8 cellular contexts compared by ENCODE assay signal in genomic region chr1:19485362-19486187, GRCh38. TPM values are rescaled to one million over a fixed set of nuclear protein-coding genes. Genes with fewer than 3 reads are reported as not detected.
DNase-seq lines count a peak whose midpoint lies in the region; ATAC-seq lines count a peak whose summit lies in the region.

TSS of gene CAPZB (minus strand) at chr1:19485539. CDS start at chr1:19485438, 101 bp downstream.

- CTCF ChIA-PET in naive thymus-derived CD4-positive, alpha-beta T cell (lab: Charles Lee): interaction anchor here (1.1 to 2.7 kb wide), 4 partner anchors 17 to 95 kb away, joined by 3 to 11 read pairs (median 6); no protein-coding TSS in a partner anchor

- no peaks in the 10 kb centered on the region for H3K9me3 ChIP-seq in naive thymus-derived CD4-positive, alpha-beta T cell (ENCODE audit: control insufficient read depth in 2 of 3, low read length in 3 of 3)

- peaks cover 59 to 71% (median 67%) of the 10 kb centered on the region in 7 donors for H3K4me1 Mint-ChIP-seq in naive thymus-derived CD4-positive, alpha-beta T cell
- H3K4me1 Mint-ChIP-seq in stimulated activated memory B cell treated with anti-CD40 and anti-IgM and Interleukin-4, amounts not matched to agents 10 μg/mL and 1 μg/mL and 100 μg/mL, for 72 hours: peaks cover 66% of the 10 kb centered on the region

- peaks cover 0 to 22% (median 11%) of the 10 kb centered on the region in 5 donors for H3K36me3 Mint-ChIP-seq in naive thymus-derived CD4-positive, alpha-beta T cell
- H3K36me3 Mint-ChIP-seq in stimulated activated memory B cell treated with anti-CD40 and anti-IgM and Interleukin-4, amounts not matched to agents 10 μg/mL and 1 μg/mL and 100 μg/mL, for 72 hours: peaks cover 12% of the 10 kb centered on the region

- H3K36me3 ChIP-seq in naive thymus-derived CD4-positive, alpha-beta T cell (ENCODE audit: control insufficient read depth in 2 of 3, insufficient read depth in 3 of 3, low read length in 3 of 3): peaks cover 0 to 12% (median 0%) of the 10 kb centered on the region in 3 experiments

- H3K9me3 Mint-ChIP-seq in naive thymus-derived CD4-positive, alpha-beta T cell: peaks cover 0 to 2% (median 0%) of the 10 kb centered on the region in 11 donors
- H3K9me3 Mint-ChIP-seq in stimulated activated memory B cell treated with anti-CD40 and anti-IgM and Interleukin-4, amounts not matched to agents 10 μg/mL and 1 μg/mL and 100 μg/mL, for 72 hours: no peaks in the 10 kb centered on the region

- peaks cover 52 to 59% of the 10 kb centered on the region in 2 donors for H3K4me1 ChIP-seq in naive thymus-derived CD4-positive, alpha-beta T cell (ENCODE audit: control insufficient read depth in 2 of 2, insufficient read depth in 2 of 2, low read length in 2 of 2)

- no peaks in the 10 kb centered on the region for H3K27me3 ChIP-seq in naive thymus-derived CD4-positive, alpha-beta T cell (ENCODE audit: control insufficient read depth in 2 of 2, insufficient read depth in 2 of 2, low read length in 2 of 2)

- H3K27ac Mint-ChIP-seq in naive thymus-derived CD4-positive, alpha-beta T cell: peak within 1 kb of the TSS; percentile 88 to 97 (median 96)
- peak within 1 kb of the TSS; percentile 94 for H3K27ac Mint-ChIP-seq in stimulated activated memory B cell treated with anti-CD40 and anti-IgM and Interleukin-4, amounts not matched to agents 10 μg/mL and 1 μg/mL and 100 μg/mL, for 72 hours

- H3K27ac ChIP-seq in naive thymus-derived CD4-positive, alpha-beta T cell (ENCODE audit: low read depth, low read length): peak within 1 kb of the TSS; percentile 97

- H3K27me3 Mint-ChIP-seq in naive thymus-derived CD4-positive, alpha-beta T cell: no peaks in the 10 kb centered on the region
- no peaks in the 10 kb centered on the region for H3K27me3 Mint-ChIP-seq in stimulated activated memory B cell treated with anti-CD40 and anti-IgM and Interleukin-4, amounts not matched to agents 10 μg/mL and 1 μg/mL and 100 μg/mL, for 72 hours

- peak; percentile 61 for ATAC-seq in GM21717 (IDR thresholded peaks at IDR 0.05; ENCODE audit: unreplicated experiment)
- peak; percentile 94 for ATAC-seq in naive thymus-derived CD4-positive, alpha-beta T cell
- peak; percentile 96 for ATAC-seq in stimulated activated memory B cell treated with anti-CD40 and anti-IgM and Interleukin-4, amounts not matched to agents 10 μg/mL and 1 μg/mL and 100 μg/mL, for 72 hours

- H3K4me3 ChIP-seq in Jurkat, Clone E6-1 (ENCODE audit: low read length): peak within 1 kb of the TSS; percentile 93
- H3K4me3 ChIP-seq in naive thymus-derived CD4-positive, alpha-beta T cell (ENCODE audit: low read length): peak within 1 kb of the TSS; percentile 87

- intact Hi-C loops in naive thymus-derived CD4-positive, alpha-beta T cell (cut with micrococcal nuclease): loop anchor here (1.0 to 10.0 kb wide), 13 partner anchors 22 to 531 kb away; partner anchors contain the start of genes NBL1 (in 2 of the 2), AKR7A2 (in 1 of the 2), EMC1 (in 1 of the 2) and IFFO2 (in 1 of the 2)

- POLR2A ChIA-PET in naive thymus-derived CD4-positive, alpha-beta T cell (lab: Charles Lee): interaction anchor here (0.5 to 13.5 kb wide), 17 partner anchors 9 to 133 kb away, joined by 3 to 492 read pairs (median 4); a partner anchor contains a TSS

- peak within 1 kb of the TSS; percentile 92 to 98 (median 94) for H3K4me3 Mint-ChIP-seq in naive thymus-derived CD4-positive, alpha-beta T cell
- H3K4me3 Mint-ChIP-seq in stimulated activated memory B cell treated with anti-CD40 and anti-IgM and Interleukin-4, amounts not matched to agents 10 μg/mL and 1 μg/mL and 100 μg/mL, for 72 hours: peak within 1 kb of the TSS; percentile 93

- DNase-seq in DMS53 treated with DMSO at 0.1 percent for 48 hours (lab: John Stamatoyannopoulos, UW; ENCODE audit: unreplicated experiment) (peak; percentile 86), RPMI7951 (ENCODE audit: low read depth) (peak; percentile 91), fibroblast of gingiva (ENCODE audit: low read depth) (peak; percentile 88)
- DNase-seq in Jurkat, Clone E6-1 (ENCODE audit: low read depth, low spot score): peak; percentile 66
- peak; percentile 90 to 93 for DNase-seq in activated T-helper 1 cell treated with anti-CD3 and anti-CD28 coated beads, Interleukin-2, amount 50 U/mL, for 16 hours (ENCODE audit: low read depth in 1 of 2, low spot score in 1 of 2)
- peak; percentile 84 to 94 (median 91) for DNase-seq in naive thymus-derived CD4-positive, alpha-beta T cell

RNA-seq across cellular contexts. Expression of gene CAPZB, which starts in this region (rescaled TPM):
- polyA plus RNA-seq in Jurkat, Clone E6-1 (2012; ENCODE audit: insufficient read depth, insufficient read length): 495 TPM
- 324 and 335 TPM in 2 replicates for total RNA-seq in RPMI7951 (2014; rRNA removed; shearing (Covaris generic))
- total RNA-seq in naive thymus-derived CD4-positive, alpha-beta T cell: 100 to 1,000 TPM; 216 to 519 (median 264) TPM
- polyA plus RNA-seq in naive thymus-derived CD4-positive, alpha-beta T cell: 100 to 1,000 TPM; 522 to 559 TPM

Comparison
In these comparisons a context has a peak if more than half of its experiments do, and no peak if none do; other contexts are left out.
1. Peak in every context shown above with its lines: DNase-seq, ATAC-seq, H3K4me3 ChIP-seq and H3K27ac ChIP-seq.